ENCODE assay signal across 12 cellular contexts in genomic region chr19:46970815-46971214, GRCh38. TPM values are rescaled to one million over a fixed set of nuclear protein-coding genes. Genes with fewer than 3 reads are reported as not detected.
DNase-seq lines count a peak whose midpoint lies in the region; ATAC-seq lines count a peak whose summit lies in the region.
"Had no signal": no experiment of that assay in that cellular context is flagged by ENCODE, and none has a peak within 500 bp of the region (broad histone marks: within the 10 kb centered on the region; RNA-seq: fewer than 3 reads in every experiment).

No MANE protein-coding gene starts in this region.

- DNase-seq in Caki2 (ENCODE audit: low read depth) (peak; percentile 99), NCI-H2029 (lab: John Stamatoyannopoulos, UW) (peak; percentile 74), dermis microvascular lymphatic vessel endothelial cell (ENCODE audit: low read depth in 2 of 2) (peak; percentile 83 to 98), mucosa of gallbladder (ENCODE audit: low spot score) (peak; percentile 38), inferior parietal cortex (ENCODE audit: extremely low spot score) (no peak), head of caudate nucleus (no peak)
- DNase-seq in effector memory CD4-positive, alpha-beta T cell = no peak
- DNase-seq: CD4-positive, alpha-beta T cell; NCI-H446; stimulated activated CD4-positive, alpha-beta T cell treated with anti-CD3 and anti-CD28 coated beads, Interleukin-4, amount 100 ng/mL, for 1 hour; stimulated activated naive CD4-positive, alpha-beta T cell treated with Interleukin-2 at 50 U/mL for 16 hours had no signal

- in situ Hi-C loops in Caki2 (cut with HindIII; ENCODE audit: low pct_unique_long_range_greater_than_20kb, low sequenced_read_pairs) = no loop called here

- no peaks in the 10 kb centered on the region for H3K9me3 ChIP-seq in effector memory CD4-positive, alpha-beta T cell (ENCODE audit: control insufficient read depth, low read length)

- H3K4me1 ChIP-seq in effector memory CD4-positive, alpha-beta T cell (ENCODE audit: control insufficient read depth, insufficient read depth, low read length, poor library complexity, severe bottlenecking) = peaks cover 21% of the 10 kb centered on the region

- ATAC-seq in HG02798 (IDR thresholded peaks at IDR 0.05; ENCODE audit: poor library complexity, unreplicated experiment) = no peak

- no peak overlapping the region for H3K4me3 ChIP-seq in effector memory CD4-positive, alpha-beta T cell (ENCODE audit: insufficient read depth, low read depth, low read length, poor library complexity, severe bottlenecking)

- no peaks in the 10 kb centered on the region for H3K27me3 ChIP-seq in effector memory CD4-positive, alpha-beta T cell (replicated peaks; ENCODE audit: control insufficient read depth, insufficient read depth, low read length, poor library complexity, severe bottlenecking)

- intact Hi-C loops in head of caudate nucleus (cut with DNase I) = no loop called here

- no peak overlapping the region for H3K27ac ChIP-seq in effector memory CD4-positive, alpha-beta T cell (ENCODE audit: insufficient read depth, low read length, poor library complexity, severe bottlenecking)

- H3K36me3 ChIP-seq in effector memory CD4-positive, alpha-beta T cell (ENCODE audit: control insufficient read depth, insufficient read depth, low read length) = peaks cover 7% of the 10 kb centered on the region

RNA-seq across cellular contexts. Expression of gene NPAS1, which starts 48.8 kb away (rescaled TPM):
- 2.8 and 3.1 TPM in 2 replicates for total RNA-seq in Caki2 (2014; rRNA removed; shearing (Covaris generic); ENCODE audit: low replicate concordance)
- total RNA-seq in dermis microvascular lymphatic vessel endothelial cell = not detected in 2 replicates
- total RNA-seq in mucosa of gallbladder = 0.40 TPM

Comparison
In these comparisons a context has a peak if more than half of its experiments do, and no peak if none do; other contexts are left out.
1. DNase-seq: peak in Caki2 (single experiment), NCI-H2029 (single experiment), dermis microvascular lymphatic vessel endothelial cell (2 of 2) and mucosa of gallbladder (single experiment); none in effector memory CD4-positive, alpha-beta T cell (0 of 3), inferior parietal cortex (single experiment) and head of caudate nucleus (0 of 42).